In the genomic region with DNA sequence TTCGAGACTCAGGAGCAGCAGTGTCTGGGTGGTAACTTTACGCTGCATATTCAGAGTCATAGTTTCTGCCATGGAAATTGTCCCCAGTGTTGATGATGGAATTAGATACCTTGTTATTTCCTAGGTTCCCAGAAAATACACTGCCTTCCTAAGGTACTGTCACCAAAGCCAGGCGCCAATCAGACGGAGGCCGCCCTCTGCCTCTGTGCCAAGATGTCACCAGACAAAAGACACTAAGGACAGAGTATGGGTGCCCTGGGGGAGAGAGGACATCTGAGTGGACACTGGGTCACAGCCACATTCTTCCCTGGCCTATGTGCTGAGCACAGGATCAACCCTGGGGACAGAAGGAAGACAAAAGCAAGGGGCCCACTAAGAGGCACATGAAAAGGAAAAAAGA, we compare ENCODE assay signal across 23 cellular contexts. TPM values are rescaled to one million over a fixed set of nuclear protein-coding genes. Genes with fewer than 3 reads are reported as not detected.
A peak's percentile ranks its signal among the peaks of the same experiment; 100 is the strongest.
DNase-seq lines count a peak whose midpoint lies in the region; ATAC-seq and TF ChIP-seq lines count a peak whose summit lies in the region.
"Had no signal": no experiment of that assay in that cellular context is flagged by ENCODE, and none has a peak within 500 bp of the region (broad histone marks: within the 10 kb centered on the region; RNA-seq: fewer than 3 reads in every experiment).

No MANE protein-coding gene starts in this region.

- H3K27ac ChIP-seq in CD8-positive, alpha-beta memory T cell (ENCODE audit: low read depth, low read length), result no peak overlapping the region
- H3K27ac ChIP-seq in neuronal stem cell (replicated peaks; ENCODE audit: low read length), result no peak overlapping the region
- H3K27ac ChIP-seq: PC-9 had no signal

- H3K9ac ChIP-seq in neuronal stem cell (ENCODE audit: low read depth, low read length, poor library complexity), result no peak overlapping the region
- H3K9ac ChIP-seq: BLaER1 treated with 17β-estradiol and CSF1 and Interleukin-3, amounts not matched to agents 10 nM and 100 nM had no signal

- H3K36me3 ChIP-seq in CD8-positive, alpha-beta memory T cell (ENCODE audit: insufficient read depth, low read length), result peaks cover 9% of the 10 kb centered on the region
- peaks cover 3 to 4% of the 10 kb centered on the region in 2 donors for H3K36me3 ChIP-seq in neuronal stem cell (replicated peaks in 1 of 2; ENCODE audit: control insufficient read depth in 2 of 2, insufficient read depth in 2 of 2, low read length in 2 of 2)
- H3K36me3 ChIP-seq: MG63 had no signal

- peak overlapping the region in 5 of 8 donors; percentile 30 to 84 (median 65) for H3K27ac Mint-ChIP-seq in CD8-positive, alpha-beta memory T cell
- H3K27ac Mint-ChIP-seq in activated T-helper 17 cell treated with anti-CD3 and anti-CD28 coated beads, Interleukin-2, amount 50 U/mL, for 72 hours, result peak overlapping the region; percentile 43
- H3K27ac Mint-ChIP-seq in glutamatergic neuron (ENCODE audit: unreplicated experiment) (peak overlapping the region; percentile 43), neural crest cell (ENCODE audit: unreplicated experiment) (peak overlapping the region; percentile 57)
- H3K27ac Mint-ChIP-seq: CD4-positive, alpha-beta T cell; HFFc6 had no signal

- H3K27me3 Mint-ChIP-seq in CD8-positive, alpha-beta memory T cell, result no peaks in the 10 kb centered on the region
- no peaks in the 10 kb centered on the region for H3K27me3 Mint-ChIP-seq in activated T-helper 17 cell treated with anti-CD3 and anti-CD28 coated beads, Interleukin-2, amount 50 U/mL, for 72 hours
- H3K27me3 Mint-ChIP-seq in glutamatergic neuron (ENCODE audit: unreplicated experiment) (peaks cover 7% of the 10 kb centered on the region), neural crest cell (ENCODE audit: low read depth) (no peaks in the 10 kb centered on the region)
- H3K27me3 Mint-ChIP-seq: CD4-positive, alpha-beta T cell had no signal

- CTCF ChIA-PET in CD8-positive, alpha-beta memory T cell (lab: Charles Lee), result interaction anchor here (1.7 kb wide), 1 partner anchor 118 kb away, joined by 6 read pairs; no protein-coding TSS in a partner anchor

- no peaks in the 10 kb centered on the region for H3K9me3 Mint-ChIP-seq in CD8-positive, alpha-beta memory T cell
- no peaks in the 10 kb centered on the region for H3K9me3 Mint-ChIP-seq in activated T-helper 17 cell treated with anti-CD3 and anti-CD28 coated beads, Interleukin-2, amount 50 U/mL, for 72 hours
- H3K9me3 Mint-ChIP-seq in glutamatergic neuron (ENCODE audit: unreplicated experiment), result no peaks in the 10 kb centered on the region
- H3K9me3 Mint-ChIP-seq in neural crest cell, result no peaks in the 10 kb centered on the region
- H3K9me3 Mint-ChIP-seq: CD4-positive, alpha-beta T cell; HFFc6 had no signal

- H4K8ac ChIP-seq in neuronal stem cell (ENCODE audit: low read depth, low read length), result no peak overlapping the region

- no peak overlapping the region for H2BK5ac ChIP-seq in neuronal stem cell (ENCODE audit: low read length)

- no peak overlapping the region for H3K4me3 Mint-ChIP-seq in CD8-positive, alpha-beta memory T cell
- H3K4me3 Mint-ChIP-seq in activated T-helper 17 cell treated with anti-CD3 and anti-CD28 coated beads, Interleukin-2, amount 50 U/mL, for 72 hours, result no peak overlapping the region
- H3K4me3 Mint-ChIP-seq in glutamatergic neuron (ENCODE audit: unreplicated experiment) (no peak overlapping the region), neural crest cell (no peak overlapping the region)
- H3K4me3 Mint-ChIP-seq: CD4-positive, alpha-beta T cell; HFFc6 had no signal

- H3K36me3 Mint-ChIP-seq in CD8-positive, alpha-beta memory T cell, result peaks cover 0 to 41% (median 14%) of the 10 kb centered on the region in 3 donors
- H3K36me3 Mint-ChIP-seq in activated T-helper 17 cell treated with anti-CD3 and anti-CD28 coated beads, Interleukin-2, amount 50 U/mL, for 72 hours (ENCODE audit: low read depth), result peaks cover 33% of the 10 kb centered on the region
- no peaks in the 10 kb centered on the region for H3K36me3 Mint-ChIP-seq in glutamatergic neuron (ENCODE audit: unreplicated experiment)
- H3K36me3 Mint-ChIP-seq in neural crest cell (ENCODE audit: low read depth), result peaks cover 2% of the 10 kb centered on the region

- H4K91ac ChIP-seq in neuronal stem cell (ENCODE audit: low read depth, low read length, poor library complexity), result no peak overlapping the region

- H3K4me1 ChIP-seq in CD8-positive, alpha-beta memory T cell (ENCODE audit: insufficient read depth, low read length), result peaks cover 21% of the 10 kb centered on the region
- H3K4me1 ChIP-seq in neuronal stem cell (ENCODE audit: control insufficient read depth in 2 of 2, insufficient read depth in 1 of 2, low read depth in 1 of 2, low read length in 2 of 2), result peaks cover 0 to 8% of the 10 kb centered on the region in 2 donors
- H3K4me1 ChIP-seq: Caco-2, HAP-1 had no signal

- no peak overlapping the region for H3K23ac ChIP-seq in neuronal stem cell (ENCODE audit: low read depth, low read length, poor library complexity)

- no peak overlapping the region for H2BK12ac ChIP-seq in neuronal stem cell (ENCODE audit: low read length)

- no peak overlapping the region for H2AFZ ChIP-seq in neuronal stem cell (ENCODE audit: low read length)
- H2AFZ ChIP-seq: PC-9 had no signal

- peaks cover 26 to 30% (median 26%) of the 10 kb centered on the region in 3 donors for H3K4me1 Mint-ChIP-seq in CD8-positive, alpha-beta memory T cell
- H3K4me1 Mint-ChIP-seq in activated T-helper 17 cell treated with anti-CD3 and anti-CD28 coated beads, Interleukin-2, amount 50 U/mL, for 72 hours, result peaks cover 19% of the 10 kb centered on the region
- H3K4me1 Mint-ChIP-seq in glutamatergic neuron (ENCODE audit: low read depth, unreplicated experiment) (peaks cover 7% of the 10 kb centered on the region), neural crest cell (peaks cover 12% of the 10 kb centered on the region)

- TF ChIP-seq CTCF in glutamatergic neuron (IDR thresholded peaks at IDR 0.05; ENCODE audit: partially characterized antibody, unreplicated experiment) (no peak), neural crest cell (conservative IDR thresholded peaks at IDR 0.05) (no peak)

- peaks cover 3% of the 10 kb centered on the region for H3K79me1 ChIP-seq in neuronal stem cell (ENCODE audit: low read depth, low read length)

- no peak overlapping the region for H2AK5ac ChIP-seq in neuronal stem cell (ENCODE audit: low read depth, low read length)

- no peak overlapping the region for H3K18ac ChIP-seq in neuronal stem cell (ENCODE audit: low read length)

- no peak overlapping the region for H3K4ac ChIP-seq in neuronal stem cell (ENCODE audit: low read length)

- no peak overlapping the region for H3K14ac ChIP-seq in neuronal stem cell (ENCODE audit: low read length)

- H2BK120ac ChIP-seq in neuronal stem cell (ENCODE audit: low read depth, low read length), result no peak overlapping the region

- no peak for ATAC-seq in activated T-helper 17 cell treated with anti-CD3 and anti-CD28 coated beads, Interleukin-2, amount 50 U/mL, for 72 hours (replicated peaks)

- no peak overlapping the region for H3K4me3 ChIP-seq in CD8-positive, alpha-beta memory T cell (ENCODE audit: low read length)
- no peak overlapping the region for H3K4me3 ChIP-seq in neuronal stem cell (ENCODE audit: low read length in 2 of 2)
- H3K4me3 ChIP-seq: BLaER1 treated with 17β-estradiol and CSF1 and Interleukin-3, amounts not matched to agents 10 nM and 100 nM; HAP-1; MG63; PC-9 had no signal

- no peak overlapping the region for H3K4me2 ChIP-seq in neuronal stem cell (ENCODE audit: insufficient read depth, low read length, poor library complexity, severe bottlenecking)
- H3K4me2 ChIP-seq: BLaER1 treated with 17β-estradiol and CSF1 and Interleukin-3, amounts not matched to agents 10 nM and 100 nM; PC-9 had no signal

- no CpG with 5 or more reads among the region's 5 CpGs for WGBS in neuronal stem cell (ENCODE audit: extremely low coverage in 2 of 2, insufficient read length in 2 of 2, insufficient replicate concordance in 1 of 2), 2 donors

- H3K27me3 ChIP-seq in CD8-positive, alpha-beta memory T cell (ENCODE audit: insufficient read depth, low read length, poor library complexity, severe bottlenecking), result no peaks in the 10 kb centered on the region
- no peaks in the 10 kb centered on the region for H3K27me3 ChIP-seq in neuronal stem cell (ENCODE audit: control insufficient read depth in 3 of 3, insufficient read depth in 3 of 3, low read depth in 1 of 3, low read length in 3 of 3)
- H3K27me3 ChIP-seq: BLaER1 treated with 17β-estradiol and CSF1 and Interleukin-3, amounts not matched to agents 10 nM and 100 nM; MG63 had no signal

- H2BK15ac ChIP-seq in neuronal stem cell (ENCODE audit: low read length), result no peak overlapping the region

- no peaks in the 10 kb centered on the region for H3K9me3 ChIP-seq in CD8-positive, alpha-beta memory T cell (ENCODE audit: low read length)
- H3K9me3 ChIP-seq in neuronal stem cell (replicated peaks in 1 of 2; ENCODE audit: control insufficient read depth in 2 of 2, insufficient read depth in 1 of 2, low read depth in 1 of 2, low read length in 2 of 2), result no peaks in the 10 kb centered on the region
- H3K9me3 ChIP-seq: BLaER1 treated with 17β-estradiol and CSF1 and Interleukin-3, amounts not matched to agents 10 nM and 100 nM; Caco-2; HAP-1; MG63 had no signal

- POLR2A ChIA-PET in CD8-positive, alpha-beta memory T cell (lab: Charles Lee), result no interaction called here

- no peak for DNase-seq in CD8-positive, alpha-beta memory T cell
- DNase-seq in glutamatergic neuron, result no peak
- DNase-seq in neural crest cell (ENCODE audit: low read depth, low spot score), result no peak
- no peak for DNase-seq in NCI-H524 (lab: John Stamatoyannopoulos, UW)
- no peak for DNase-seq in activated T-cell treated with anti-CD3 and anti-CD28 coated beads, Interleukin-2, amount 50 U/mL, for 1 hour
- DNase-seq in neuronal stem cell (ENCODE audit: low spot score), result no peak
- DNase-seq in COLO829 (ENCODE audit: low spot score), result no peak
- DNase-seq: Caco-2; CD4-positive, alpha-beta T cell; GOT3; HFFc6; KBM-7; MG63; NCI-H1417; NCI-H1694; NCI-H2029 treated with DMSO at 0.1 percent for 48 hours; NCI-H446 treated with DMSO at 0.1 percent for 48 hours; NCI-H526 treated with DMSO at 0.1 percent for 48 hours; PC-9; Right ventricle myocardium superior had no signal

RNA-seq across cellular contexts. Expression of gene PLA2G6, which starts 11.2 kb away (rescaled TPM):
- total RNA-seq in CD8-positive, alpha-beta memory T cell, result 10 to 100 TPM; 33.0 to 34.1 TPM
- 5.6 TPM for polyA plus RNA-seq in CD8-positive, alpha-beta memory T cell
- total RNA-seq in activated T-helper 17 cell treated with anti-CD3 and anti-CD28 coated beads, Interleukin-2, amount 50 U/mL, for 72 hours, result 10 to 100 TPM; 36.6 to 90.7 TPM
- total RNA-seq in glutamatergic neuron (ENCODE audit: unreplicated experiment) (42.2 TPM), neural crest cell (11.0 and 14.6 TPM in 2 replicates)
- 10.9 TPM for polyA plus RNA-seq in neuronal stem cell (2013, experiment 1 of 2)
- 11.4 TPM for polyA plus RNA-seq in neuronal stem cell (2013, experiment 2 of 2)

RNA-seq across cellular contexts. Expression of gene MAFF, which starts 31.3 kb away (rescaled TPM):
- total RNA-seq in CD8-positive, alpha-beta memory T cell, result 1 to 10 TPM; 7.4 to 7.8 TPM
- polyA plus RNA-seq in CD8-positive, alpha-beta memory T cell, result 4.6 TPM
- total RNA-seq in activated T-helper 17 cell treated with anti-CD3 and anti-CD28 coated beads, Interleukin-2, amount 50 U/mL, for 72 hours, result 10 to 100 TPM; 15.7 to 58.8 TPM
- total RNA-seq in glutamatergic neuron (ENCODE audit: unreplicated experiment) (1.8 TPM), neural crest cell (3.9 and 5.4 TPM in 2 replicates)
- 4.0 TPM for polyA plus RNA-seq in neuronal stem cell (2013, experiment 1 of 2)
- 4.3 TPM for polyA plus RNA-seq in neuronal stem cell (2013, experiment 2 of 2)

RNA-seq across cellular contexts. Expression of gene BAIAP2L2, which starts 60.0 kb away (rescaled TPM):
- under 1 TPM; 0.53 to 0.58 TPM for total RNA-seq in CD8-positive, alpha-beta memory T cell
- polyA plus RNA-seq in CD8-positive, alpha-beta memory T cell, result not detected
- total RNA-seq in activated T-helper 17 cell treated with anti-CD3 and anti-CD28 coated beads, Interleukin-2, amount 50 U/mL, for 72 hours, result 1 to 10 TPM in 1 of 2 donors, under 1 TPM in 1; 0.84 to 2.1 TPM
- total RNA-seq in glutamatergic neuron (ENCODE audit: unreplicated experiment) (28.6 TPM), neural crest cell (0.51 and 0.52 TPM in 2 replicates)
- 4.8 TPM for polyA plus RNA-seq in neuronal stem cell (2013, experiment 1 of 2)
- polyA plus RNA-seq in neuronal stem cell (2013, experiment 2 of 2), result 4.5 TPM
